Comparison of ENCODE assay signal across 15 cellular contexts in the genomic region with DNA sequence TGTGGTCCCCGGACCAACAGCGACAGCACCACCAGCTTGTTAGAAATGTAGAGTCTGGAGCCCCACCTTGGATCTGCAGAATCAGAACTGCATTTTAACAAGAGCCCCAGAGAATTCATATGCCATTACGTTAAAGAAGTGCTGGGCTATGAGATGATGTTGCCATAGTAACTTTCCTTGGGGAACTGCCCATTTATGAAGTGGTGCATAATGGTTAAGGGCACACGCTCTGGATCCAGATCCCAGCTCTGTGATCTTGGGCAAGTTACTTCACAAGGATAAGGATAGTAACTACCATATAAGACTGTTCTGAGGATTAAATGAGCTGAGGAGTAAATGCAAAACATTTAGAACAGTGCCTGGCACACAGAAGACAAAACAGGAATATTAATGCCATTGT.
"Had no signal": no experiment of that assay in that cellular context is flagged by ENCODE, and none has a peak within 500 bp of the region (broad histone marks: within the 10 kb centered on the region; RNA-seq: fewer than 3 reads in every experiment).

No MANE protein-coding gene starts in this region.

- DNase-seq: activated B cell treated with CpG ODN at 0.5 μM for 24 hours; activated CD4-positive, alpha-beta T cell treated with anti-CD3 and anti-CD28 coated beads, Interleukin-2, amount 50 U/mL, for 1 hour; activated naive CD4-positive, alpha-beta T cell treated with anti-CD3 and anti-CD28 coated beads, Interleukin-2, amount 50 U/mL, for 16 hours; activated T-cell treated with anti-CD3 and anti-CD28 coated beads for 4 hours; cortex of kidney; effector CD8-positive, alpha-beta T cell; hypothalamus; mammary epithelial cell; stimulated activated CD4-positive, alpha-beta T cell treated with anti-CD3 and anti-CD28 coated beads, Interleukin-12 subunit alpha, Interleukin-12 subunit beta, amount 100 ng/mL, for 4 hours; stimulated activated naive CD8-positive, alpha-beta T cell treated with anti-CD3 and anti-CD28 coated beads, Interleukin-15, Interleukin-2, amounts not matched to agents 100 U/mL and 50 U/mL, for 24 hours; T-helper 2 cell; uterus had no signal

- H3K27ac ChIP-seq: uterus had no signal

- H3K27ac Mint-ChIP-seq: activated B cell treated with CpG ODN at 0.5 μM for 24 hours had no signal

- H3K27me3 Mint-ChIP-seq: activated B cell treated with CpG ODN at 0.5 μM for 24 hours; central memory CD8-positive, alpha-beta T cell had no signal

- H3K4me1 Mint-ChIP-seq: activated B cell treated with CpG ODN at 0.5 μM for 24 hours; central memory CD8-positive, alpha-beta T cell had no signal

- H3K27me3 ChIP-seq: right lobe of liver, uterus had no signal

- H3K4me3 ChIP-seq: mucosa of descending colon, right lobe of liver, uterus had no signal

- H3K36me3 ChIP-seq: uterus had no signal

- H3K9me3 ChIP-seq: mucosa of descending colon, right lobe of liver, uterus had no signal

- H3K4me3 Mint-ChIP-seq: activated B cell treated with CpG ODN at 0.5 μM for 24 hours; central memory CD8-positive, alpha-beta T cell had no signal

- H3K9me3 Mint-ChIP-seq: central memory CD8-positive, alpha-beta T cell had no signal
